8 cellular contexts compared by ENCODE assay signal in the genomic region with DNA sequence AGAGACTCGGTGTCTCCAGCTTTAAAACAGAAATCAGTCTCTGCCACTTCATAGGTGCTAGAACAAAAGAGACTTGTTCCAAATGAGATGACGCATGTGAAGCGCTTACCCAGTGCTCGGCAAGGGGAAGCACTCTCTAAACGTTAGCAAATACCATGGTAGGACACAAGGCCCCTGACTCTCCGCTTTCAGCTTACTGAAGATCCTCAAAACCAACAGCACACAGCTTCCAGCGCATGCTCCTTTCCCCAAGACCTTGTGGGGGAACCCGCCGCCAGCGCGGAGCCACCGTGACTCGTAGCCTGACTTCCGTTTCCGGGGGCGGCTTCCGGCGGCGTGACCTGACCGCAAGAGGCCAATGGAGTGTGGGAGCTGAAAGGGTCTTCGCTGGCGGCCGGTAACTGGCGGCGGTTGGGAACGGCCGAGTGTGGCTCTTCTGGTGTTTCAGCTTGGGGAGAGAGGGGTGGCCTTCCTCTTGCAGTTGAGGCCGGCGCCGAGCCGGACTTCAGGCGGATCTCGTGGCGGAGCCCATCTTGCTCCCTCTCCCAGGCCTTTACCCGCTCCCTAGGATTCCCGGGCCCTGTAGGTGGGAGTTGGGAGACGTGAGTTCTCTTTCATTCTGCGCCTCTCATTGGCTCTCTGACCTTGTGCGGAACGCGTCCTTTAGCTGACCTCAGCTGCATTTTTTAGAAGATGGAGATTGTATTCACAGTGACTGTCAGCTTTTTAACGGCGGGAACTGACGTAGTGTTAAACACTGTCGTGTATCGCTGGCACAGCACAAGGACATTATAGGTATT. TPM values are rescaled to one million over a fixed set of nuclear protein-coding genes. Genes with fewer than 3 reads are reported as not detected.
DNase-seq lines count a peak whose midpoint lies in the region; ATAC-seq and TF ChIP-seq lines count a peak whose summit lies in the region.

A gene with protein sequence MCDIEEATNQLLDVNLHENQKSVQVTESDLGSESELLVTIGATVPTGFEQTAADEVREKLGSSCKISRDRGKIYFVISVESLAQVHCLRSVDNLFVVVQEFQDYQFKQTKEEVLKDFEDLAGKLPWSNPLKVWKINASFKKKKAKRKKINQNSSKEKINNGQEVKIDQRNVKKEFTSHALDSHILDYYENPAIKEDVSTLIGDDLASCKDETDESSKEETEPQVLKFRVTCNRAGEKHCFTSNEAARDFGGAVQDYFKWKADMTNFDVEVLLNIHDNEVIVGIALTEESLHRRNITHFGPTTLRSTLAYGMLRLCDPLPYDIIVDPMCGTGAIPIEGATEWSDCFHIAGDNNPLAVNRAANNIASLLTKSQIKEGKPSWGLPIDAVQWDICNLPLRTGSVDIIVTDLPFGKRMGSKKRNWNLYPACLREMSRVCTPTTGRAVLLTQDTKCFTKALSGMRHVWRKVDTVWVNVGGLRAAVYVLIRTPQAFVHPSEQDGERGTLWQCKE (plus strand): TSS at position 324 of the 800 bp plus-strand sequence. CDS start 2,015 bp downstream, outside the sequence.

- H3K27me3 ChIP-seq in DND-41 (ENCODE audit: insufficient read depth, low read length, poor library complexity): no peaks in the 10 kb centered on the region

- DNase-seq in DND-41: peak; percentile 93
- DNase-seq in RWPE1 (ENCODE audit: low spot score): peak; percentile 72
- peak; percentile 86 for DNase-seq in fibroblast of peridontal ligament (ENCODE audit: extremely low read depth)
- DNase-seq in natural killer cell: peak; percentile 89
- DNase-seq in stimulated activated naive CD8-positive, alpha-beta T cell treated with anti-CD3 and anti-CD28 coated beads, Interleukin-15, Interleukin-2, amounts not matched to agents 100 U/mL and 50 U/mL, for 24 hours: peak; percentile 95

- intact Hi-C loops in natural killer cell (cut with micrococcal nuclease): loop anchor here (1.0 kb wide), 3 partner anchors 10 to 400 kb away; partner anchors contain the start of gene RAD18

- H3K4me1 ChIP-seq in DND-41 (ENCODE audit: insufficient read depth, low read length): peaks cover 34% of the 10 kb centered on the region

- H3K4me3 Mint-ChIP-seq in activated T-helper 17 cell treated with anti-CD3 and anti-CD28 coated beads, Interleukin-2, amount 50 U/mL, for 72 hours: peak within 1 kb of the TSS; percentile 99
- H3K4me3 Mint-ChIP-seq in natural killer cell: peak within 1 kb of the TSS; percentile 97

- H3K4me2 ChIP-seq in DND-41 (ENCODE audit: insufficient read depth, low read length): peak within 1 kb of the TSS; percentile 70

- peaks cover 3% of the 10 kb centered on the region; the same call in 1 of the 2 replicates for H4K20me1 ChIP-seq in DND-41 (ENCODE audit: insufficient read depth, low read length)

- H3K27ac ChIP-seq in DND-41 (ENCODE audit: low read length): peak within 1 kb of the TSS; percentile 99
- H3K27ac ChIP-seq in KOPT-K1 (ENCODE audit: low read depth, low read length, poor library complexity, severe bottlenecking): peak within 1 kb of the TSS; percentile 95
- peak within 1 kb of the TSS; percentile 88 for H3K27ac ChIP-seq in RWPE1

- H3K4me1 Mint-ChIP-seq in activated T-helper 17 cell treated with anti-CD3 and anti-CD28 coated beads, Interleukin-2, amount 50 U/mL, for 72 hours: no peaks in the 10 kb centered on the region
- H3K4me1 Mint-ChIP-seq in natural killer cell: peaks cover 9 to 10% of the 10 kb centered on the region in 2 donors

- H3K27me3 Mint-ChIP-seq in activated T-helper 17 cell treated with anti-CD3 and anti-CD28 coated beads, Interleukin-2, amount 50 U/mL, for 72 hours: no peaks in the 10 kb centered on the region
- H3K27me3 Mint-ChIP-seq in natural killer cell (ENCODE audit: low read depth in 2 of 2): peaks cover 0 to 8% of the 10 kb centered on the region in 2 donors

- H3K9me3 ChIP-seq in DND-41 (ENCODE audit: insufficient read depth, low read length, severe bottlenecking) (no peaks in the 10 kb centered on the region), KOPT-K1 (ENCODE audit: insufficient read depth, low read length, poor library complexity, severe bottlenecking) (no peaks in the 10 kb centered on the region)

- peak within 1 kb of the TSS; percentile 99 for H3K27ac Mint-ChIP-seq in activated T-helper 17 cell treated with anti-CD3 and anti-CD28 coated beads, Interleukin-2, amount 50 U/mL, for 72 hours
- peak within 1 kb of the TSS; percentile 98 to 99 for H3K27ac Mint-ChIP-seq in natural killer cell

- POLR2A ChIA-PET in RWPE1 (lab: Yijun Ruan, JAX; ENCODE audit: low non-redundant PET): interaction anchor here (1.6 kb wide), 1 partner anchor 34 kb away, joined by 8 read pairs; no protein-coding TSS in a partner anchor

- H3K36me3 ChIP-seq in DND-41 (ENCODE audit: insufficient read depth, low read length): peaks cover 33% of the 10 kb centered on the region
- peaks cover 36% of the 10 kb centered on the region for H3K36me3 ChIP-seq in KOPT-K1 (ENCODE audit: insufficient read depth, low read length)

- H3K9me3 Mint-ChIP-seq in activated T-helper 17 cell treated with anti-CD3 and anti-CD28 coated beads, Interleukin-2, amount 50 U/mL, for 72 hours: no peaks in the 10 kb centered on the region
- no peaks in the 10 kb centered on the region for H3K9me3 Mint-ChIP-seq in natural killer cell

- peaks cover 47% of the 10 kb centered on the region for H3K79me2 ChIP-seq in DND-41 (ENCODE audit: insufficient read depth, low read length)

- CTCF ChIA-PET in RWPE1 (lab: Yijun Ruan, JAX): interaction anchor here (0.6 to 1.3 kb wide), 3 partner anchors 10 to 34 kb away, joined by 3 read pairs; no protein-coding TSS in a partner anchor

- ATAC-seq in DND-41 (ENCODE audit: insufficient read depth, low read depth) (peak; percentile 97), GM21786 (IDR thresholded peaks at IDR 0.05; ENCODE audit: unreplicated experiment) (peak; percentile 99), natural killer cell (peak; percentile 92 to 96 (median 96))
- ATAC-seq in activated T-helper 17 cell treated with anti-CD3 and anti-CD28 coated beads, Interleukin-2, amount 50 U/mL, for 72 hours (replicated peaks): peak; percentile 98
- peak; percentile 96 for ATAC-seq in stimulated activated naive CD8-positive, alpha-beta T cell treated with anti-CD3 and anti-CD28 coated beads, Interleukin-15, Interleukin-2, amounts not matched to agents 100 U/mL and 50 U/mL, for 24 hours

- TF ChIP-seq CTCF in DND-41 (IDR thresholded peaks at IDR 0.05; ENCODE audit: borderline replicate concordance, extremely low read depth, low read length, poor library complexity, severe bottlenecking) (no peak), RWPE1 (conservative IDR thresholded peaks at IDR 0.05; ENCODE audit: low read depth) (no peak), natural killer cell (IDR thresholded peaks at IDR 0.05) (no peak)

- H3K4me3 ChIP-seq in DND-41 (ENCODE audit: low read depth in 1 of 2, low read length in 2 of 2): peak within 1 kb of the TSS; percentile 94 to 95

- peak within 1 kb of the TSS; percentile 95 for H3K9ac ChIP-seq in DND-41 (ENCODE audit: low read depth, low read length)

- H2AFZ ChIP-seq in DND-41 (ENCODE audit: low read depth, low read length): peak within 1 kb of the TSS; percentile 88

- H3K36me3 Mint-ChIP-seq in activated T-helper 17 cell treated with anti-CD3 and anti-CD28 coated beads, Interleukin-2, amount 50 U/mL, for 72 hours (ENCODE audit: low read depth): peaks cover 47% of the 10 kb centered on the region
- no peaks in the 10 kb centered on the region for H3K36me3 Mint-ChIP-seq in natural killer cell

RNA-seq across cellular contexts. Expression of the gene that starts here (rescaled TPM):
- total RNA-seq in activated T-helper 17 cell treated with anti-CD3 and anti-CD28 coated beads, Interleukin-2, amount 50 U/mL, for 72 hours: 10 to 100 TPM; 46.2 to 53.9 TPM
- 10 to 100 TPM; 44.0 to 48.8 (median 46.3) TPM for total RNA-seq in natural killer cell

Comparison
In these comparisons a context has a peak if more than half of its experiments do, and no peak if none do; other contexts are left out.
1. Peak in every context shown above with its lines: DNase-seq, ATAC-seq, H3K4me3 ChIP-seq and H3K27ac ChIP-seq.